ENCODE assay signal across 8 cellular contexts in the genomic region with DNA sequence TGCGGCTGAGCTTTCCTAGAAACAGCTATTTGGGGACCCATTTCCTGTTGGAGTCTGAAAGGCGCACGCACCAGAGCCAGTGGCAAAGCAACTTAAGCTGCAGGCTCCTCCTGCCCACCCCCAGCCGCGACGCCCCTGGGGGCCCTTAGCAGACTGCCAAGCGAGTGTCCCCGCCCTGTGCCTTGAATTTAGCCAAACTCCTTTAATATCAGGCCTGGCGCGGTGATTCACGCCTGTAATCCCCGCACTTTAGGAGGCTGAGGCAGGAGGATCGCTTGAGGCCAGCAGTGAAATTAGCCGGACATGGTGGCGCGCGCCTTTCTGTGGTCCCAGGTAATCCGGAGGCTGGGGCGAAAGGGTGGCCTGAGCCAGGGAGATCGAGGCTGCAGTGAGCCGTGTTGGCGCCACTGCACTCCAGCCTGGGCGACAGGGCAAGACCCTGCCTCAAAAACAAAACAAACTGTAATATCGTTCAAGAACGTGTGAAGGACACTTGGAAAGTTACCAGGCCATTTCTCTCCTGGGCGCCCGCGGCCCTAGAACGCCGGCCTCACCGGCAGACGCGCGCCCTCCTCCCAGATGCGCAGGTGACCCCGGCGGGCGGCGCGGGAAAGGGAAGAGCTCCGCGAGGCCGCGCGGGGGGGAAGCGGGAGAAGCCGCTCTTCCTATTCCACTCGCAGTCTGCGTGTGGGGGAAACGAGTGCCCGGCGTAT. TPM values are rescaled to one million over a fixed set of nuclear protein-coding genes. Genes with fewer than 3 reads are reported as not detected.
A peak's percentile ranks its signal among the peaks of the same experiment; 100 is the strongest.
DNase-seq lines count a peak whose midpoint lies in the region; ATAC-seq, FAIRE-seq and TF ChIP-seq lines count a peak whose summit lies in the region.

No MANE protein-coding gene starts in this region.

- H3K9me3 Mint-ChIP-seq in activated T-cell treated with anti-CD3 and anti-CD28 coated beads, Interleukin-2, amount 50 U/mL, for 72 hours: no peaks in the 10 kb centered on the region

- H3K9ac ChIP-seq in BLaER1: 0 out of 2 replicates have a peak overlapping the region, but pooled peaks have one; percentile 64

- H3K4me3 ChIP-seq in BLaER1: peak overlapping the region; percentile 75
- peak overlapping the region; percentile 68 to 98 (median 84) for H3K4me3 ChIP-seq in heart right ventricle
- peak overlapping the region; percentile 55 for H3K4me3 ChIP-seq in retinal pigment epithelial cell (ENCODE audit: low read length)

- peaks cover 51% of the 10 kb centered on the region for H3K27me3 Mint-ChIP-seq in activated T-cell treated with anti-CD3 and anti-CD28 coated beads, Interleukin-2, amount 50 U/mL, for 72 hours (ENCODE audit: low read depth)

- H3K9me3 ChIP-seq in BLaER1 (peaks cover 4% of the 10 kb centered on the region; the same call in 1 of the 2 replicates), heart right ventricle (peaks cover 0 to 3% (median 0%) of the 10 kb centered on the region in 11 donors)

- H3K4me1 ChIP-seq in BLaER1: peaks cover 21% of the 10 kb centered on the region
- H3K4me1 ChIP-seq in heart right ventricle: peaks cover 0 to 44% (median 25%) of the 10 kb centered on the region in 9 donors

- DNase-seq in activated T-cell treated with anti-CD3 and anti-CD28 coated beads, Interleukin-2, amount 50 U/mL, for 72 hours: peak; percentile 13 to 41
- DNase-seq in heart right ventricle: peak; percentile 27 to 36
- DNase-seq in retinal pigment epithelial cell (ENCODE audit: low read depth): no peak
- no peak for DNase-seq in GM12891 (ENCODE audit: insufficient read length, low spot score)

- H3K4me3 Mint-ChIP-seq in activated T-cell treated with anti-CD3 and anti-CD28 coated beads, Interleukin-2, amount 50 U/mL, for 72 hours: peak overlapping the region; percentile 90 to 95

- peaks cover 35% of the 10 kb centered on the region for H3K4me1 Mint-ChIP-seq in activated T-cell treated with anti-CD3 and anti-CD28 coated beads, Interleukin-2, amount 50 U/mL, for 72 hours (ENCODE audit: low read depth)

- ATAC-seq in HG02642 (IDR thresholded peaks at IDR 0.05; ENCODE audit: poor library complexity, unreplicated experiment) (peak; percentile 12), heart right ventricle (peak; percentile 6 to 53 (median 37)), HG02840 (IDR thresholded peaks at IDR 0.05; ENCODE audit: low FRiP score, unreplicated experiment) (no peak), HG03196 (IDR thresholded peaks at IDR 0.05; ENCODE audit: unreplicated experiment) (no peak)
- ATAC-seq in activated T-cell treated with anti-CD3 and anti-CD28 coated beads, Interleukin-2, amount 50 U/mL, for 72 hours (replicated peaks in 1 of 2): peak; percentile 10 to 27

- FAIRE-seq in GM12891 (lab: Jason Lieb, UNC): no peak

- no peak overlapping the region for H3K27ac Mint-ChIP-seq in activated T-cell treated with anti-CD3 and anti-CD28 coated beads, Interleukin-2, amount 50 U/mL, for 72 hours

- peaks cover 28% of the 10 kb centered on the region for H4K20me1 ChIP-seq in BLaER1

- peaks cover 58% of the 10 kb centered on the region for H3K27me3 ChIP-seq in BLaER1
- H3K27me3 ChIP-seq in heart right ventricle: peaks cover 0 to 42% (median 10%) of the 10 kb centered on the region in 7 donors

- no peak for TF ChIP-seq CTCF in heart right ventricle (IDR thresholded peaks at IDR 0.05)
- TF ChIP-seq CTCF in retinal pigment epithelial cell (conservative IDR thresholded peaks at IDR 0.05; ENCODE audit: low read depth, low read length): no peak

- H3K27ac ChIP-seq in BLaER1: no peak overlapping the region
- peak overlapping the region; percentile 67 to 93 (median 83) for H3K27ac ChIP-seq in heart right ventricle

- TF ChIP-seq POLR2A in GM12891 (IDR thresholded peaks at IDR 0.05; ENCODE audit: low read depth, low read length): no peak

- H3K36me3 Mint-ChIP-seq in activated T-cell treated with anti-CD3 and anti-CD28 coated beads, Interleukin-2, amount 50 U/mL, for 72 hours (ENCODE audit: insufficient read depth in 2 of 2): no peaks in the 10 kb centered on the region

- WGBS in heart right ventricle, 2 donors: 23 to 25% methylated on average over 52 of the region's 52 CpGs

- H3K4me2 ChIP-seq in BLaER1: peak overlapping the region; percentile 98

- H3K36me3 ChIP-seq in BLaER1: no peaks in the 10 kb centered on the region
- H3K36me3 ChIP-seq in heart right ventricle: no peaks in the 10 kb centered on the region

- intact Hi-C loops in heart right ventricle (cut with DNase I): loop anchor here in 5 of 10 donors (5.0 to 10.0 kb wide), 3 partner anchors 57 to 110 kb away; no protein-coding TSS in a partner anchor

TF ChIP-seq in GM12891, 5 proteins besides CTCF, POLR2A, EP300 and RAD21:
- TF ChIP-seq TAF1 (IDR thresholded peaks at IDR 0.05; ENCODE audit: low read depth, low read length) (no peak), POU2F2 (IDR thresholded peaks at IDR 0.05; ENCODE audit: low read depth, low read length) (no peak), PAX5 (IDR thresholded peaks at IDR 0.05; ENCODE audit: insufficient read depth, low read length, severe bottlenecking) (no peak)

RNA-seq across cellular contexts. Expression of a gene that starts 1.0 kb away (rescaled TPM):
- total RNA-seq in activated T-cell treated with anti-CD3 and anti-CD28 coated beads, Interleukin-2, amount 50 U/mL, for 72 hours: 10 to 100 TPM in 1 of 2 donors, 1 to 10 TPM in 1; 4.5 to 10.6 TPM
- 10 to 100 TPM in 6 of 10 donors, 1 to 10 TPM in 4; 6.0 to 20.9 (median 11.1) TPM for total RNA-seq in heart right ventricle
- 10 to 100 TPM in 1 of 2 donors, 1 to 10 TPM in 1; 3.1 to 16.6 TPM for polyA plus RNA-seq in heart right ventricle
- polyA plus RNA-seq in GM12891 (2012; ENCODE audit: low read depth, missing spikeins): 1.2 TPM

Comparison
In these comparisons a context has a peak if more than half of its experiments do, and no peak if none do; other contexts are left out.
1. ATAC-seq: peak in HG02642 (single experiment), activated T-cell treated with anti-CD3 and anti-CD28 coated beads, Interleukin-2, amount 50 U/mL, for 72 hours (2 of 2) and heart right ventricle (8 of 8); none in HG02840 (single experiment) and HG03196 (single experiment).
2. DNase-seq: peak in activated T-cell treated with anti-CD3 and anti-CD28 coated beads, Interleukin-2, amount 50 U/mL, for 72 hours (2 of 2) and heart right ventricle (2 of 2); none in retinal pigment epithelial cell (single experiment) and GM12891 (single experiment).
3. Peak in every context shown above with its lines, with median percentiles within 50 percentile points of each other: H3K4me3 ChIP-seq.